Comparison of ENCODE assay signal across 8 cellular contexts in the genomic region with DNA sequence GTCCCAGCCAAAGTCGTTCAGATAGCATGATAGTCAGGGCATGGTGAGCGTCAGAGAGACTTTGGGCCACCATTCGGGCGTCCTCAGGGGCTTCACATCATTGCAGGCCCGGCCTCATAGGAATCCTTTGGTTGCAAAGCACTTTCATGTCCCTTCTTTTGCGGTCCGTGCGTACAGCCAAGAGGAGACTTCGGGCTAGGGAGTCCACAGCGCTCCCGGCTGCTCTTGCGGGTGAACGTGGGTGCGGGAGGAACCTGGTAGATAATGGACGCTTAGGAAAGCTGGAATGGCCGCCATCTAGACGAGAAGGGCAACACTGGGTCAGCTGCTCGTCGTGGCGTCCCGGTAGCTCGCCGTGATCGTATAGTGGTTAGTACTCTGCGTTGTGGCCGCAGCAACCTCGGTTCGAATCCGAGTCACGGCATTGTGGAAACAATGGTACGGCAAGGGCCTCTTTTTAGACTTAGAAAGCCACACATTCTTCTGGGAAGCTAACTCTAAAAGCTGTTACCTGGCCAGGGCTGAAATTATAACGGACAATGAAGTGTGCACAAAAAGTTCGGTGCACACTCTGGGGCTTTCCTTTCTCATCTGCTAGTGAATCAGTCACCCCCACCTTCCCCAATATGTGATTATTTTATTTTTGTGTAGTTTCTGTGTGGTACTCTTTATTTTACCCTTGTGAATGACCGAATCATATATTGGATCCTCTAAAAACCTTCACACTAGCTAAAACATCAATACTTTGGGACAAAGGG.
A peak's percentile ranks its signal among the peaks of the same experiment; 100 is the strongest.
DNase-seq lines count a peak whose midpoint lies in the region; ATAC-seq lines count a peak whose summit lies in the region.

No MANE protein-coding gene starts in this region.

- peak; percentile 85 for DNase-seq in DMS53 (lab: John Stamatoyannopoulos, UW)
- DNase-seq in NCI-H226: peak; percentile 62
- DNase-seq in cerebellar cortex (ENCODE audit: low spot score): peak; percentile 90
- peak; percentile 92 for DNase-seq in kidney tubule cell (ENCODE audit: low spot score)
- DNase-seq in stimulated activated CD4-positive, alpha-beta T cell treated with anti-CD3 and anti-CD28 coated beads, Interleukin-15, amount 100 ng/mL, for 48 hours (ENCODE audit: low read depth in 2 of 2): peak; percentile 70 to 76

- peak; percentile 12 for ATAC-seq in HG02852 (IDR thresholded peaks at IDR 0.05; ENCODE audit: unreplicated experiment)
- peak; percentile 22 to 26 for ATAC-seq in activated CD4-positive, CD25-positive, alpha-beta regulatory T cell treated with anti-CD3 and anti-CD28 coated beads, Interleukin-2, amount 50 U/mL, for 24 hours
- ATAC-seq in GM18861 (IDR thresholded peaks at IDR 0.05; ENCODE audit: unreplicated experiment): no peak
